In genomic region chr3:43024183-43024865, GRCh38 we compare ENCODE assay signal across 10 cellular contexts. TPM values are rescaled to one million over a fixed set of nuclear protein-coding genes. Genes with fewer than 3 reads are reported as not detected.
DNase-seq lines count a peak whose midpoint lies in the region; ATAC-seq and TF ChIP-seq lines count a peak whose summit lies in the region.
"Had no signal": no experiment of that assay in that cellular context is flagged by ENCODE, and none has a peak within 500 bp of the region (broad histone marks: within the 10 kb centered on the region; RNA-seq: fewer than 3 reads in every experiment).

No MANE protein-coding gene starts in this region.

- DNase-seq in cardiac septum (ENCODE audit: low spot score): peak; percentile 36
- DNase-seq in right cardiac atrium: no peak
- peak; percentile 23 to 27 for DNase-seq in activated CD4-positive, alpha-beta T cell treated with anti-CD3 and anti-CD28 coated beads for 4 hours
- DNase-seq in type B pancreatic cell (ENCODE audit: extremely low spot score, unreplicated experiment): peak; percentile 15
- no peak for DNase-seq in HEK293T (ENCODE audit: extremely low spot score)
- no peak for DNase-seq in NCI-H1436 (lab: John Stamatoyannopoulos, UW)
- no peak for DNase-seq in HT-29 (ENCODE audit: low spot score)
- DNase-seq: SW 1271 had no signal

- H3K4me3 ChIP-seq in right cardiac atrium (ENCODE audit: low read length): no peak overlapping the region

- H3K4me3 Mint-ChIP-seq in dendritic cell treated with granulocyte-macrophage colony-stimulating factor and Interleukin-4, amounts not matched to agents 40 ng/mL and 50 ng/mL, for 4 days: no peak overlapping the region
- H3K4me3 Mint-ChIP-seq in type B pancreatic cell: no peak overlapping the region

- H3K4me1 Mint-ChIP-seq in dendritic cell treated with granulocyte-macrophage colony-stimulating factor and Interleukin-4, amounts not matched to agents 40 ng/mL and 50 ng/mL, for 4 days (ENCODE audit: low read depth): peaks cover 18% of the 10 kb centered on the region
- H3K4me1 Mint-ChIP-seq in type B pancreatic cell (ENCODE audit: unreplicated experiment): peaks cover 2% of the 10 kb centered on the region

- no peak for ATAC-seq in right cardiac atrium
- ATAC-seq: sciatic nerve had no signal

- H3K36me3 Mint-ChIP-seq in dendritic cell treated with granulocyte-macrophage colony-stimulating factor and Interleukin-4, amounts not matched to agents 40 ng/mL and 50 ng/mL, for 4 days (ENCODE audit: low read depth): peaks cover 8% of the 10 kb centered on the region
- H3K36me3 Mint-ChIP-seq in type B pancreatic cell: no peaks in the 10 kb centered on the region

- H3K27me3 ChIP-seq in right cardiac atrium (ENCODE audit: control insufficient read depth, insufficient read depth): no peaks in the 10 kb centered on the region

- CTCF ChIA-PET in HEK293T (lab: Yijun Ruan, JAX): no interaction called here

- no peaks in the 10 kb centered on the region for H3K9me3 Mint-ChIP-seq in dendritic cell treated with granulocyte-macrophage colony-stimulating factor and Interleukin-4, amounts not matched to agents 40 ng/mL and 50 ng/mL, for 4 days
- H3K9me3 Mint-ChIP-seq in type B pancreatic cell: no peaks in the 10 kb centered on the region

- no peak for TF ChIP-seq CTCF in type B pancreatic cell (conservative IDR thresholded peaks at IDR 0.05)

- no peaks in the 10 kb centered on the region for H3K4me1 ChIP-seq in right cardiac atrium (ENCODE audit: control insufficient read depth, insufficient read depth, low read length)

- H3K27ac ChIP-seq in right cardiac atrium (ENCODE audit: low read length): no peak overlapping the region

- H3K27me3 Mint-ChIP-seq in dendritic cell treated with granulocyte-macrophage colony-stimulating factor and Interleukin-4, amounts not matched to agents 40 ng/mL and 50 ng/mL, for 4 days: no peaks in the 10 kb centered on the region
- peaks cover 6% of the 10 kb centered on the region for H3K27me3 Mint-ChIP-seq in type B pancreatic cell

- intact Hi-C loops in cardiac septum (cut with DNase I) (no loop called here), right cardiac atrium (cut with DNase I) (no loop called here)
- intact Hi-C loops in dendritic cell treated with granulocyte-macrophage colony-stimulating factor and Interleukin-4, amounts not matched to agents 40 ng/mL and 50 ng/mL, for 4 days (cut with micrococcal nuclease): no loop called here

- POLR2A ChIA-PET in HEK293T (lab: Yijun Ruan, JAX): no interaction called here

- H3K27ac Mint-ChIP-seq in dendritic cell treated with granulocyte-macrophage colony-stimulating factor and Interleukin-4, amounts not matched to agents 40 ng/mL and 50 ng/mL, for 4 days: peak overlapping the region; percentile 11
- no peak overlapping the region for H3K27ac Mint-ChIP-seq in type B pancreatic cell

- WGBS in right cardiac atrium: 58% methylated on average over 6 of the region's 6 CpGs

- H3K9me3 ChIP-seq in right cardiac atrium (ENCODE audit: control insufficient read depth, low read length): no peaks in the 10 kb centered on the region

TF ChIP-seq in HEK293T, 16 proteins besides CTCF, POLR2A, EP300 and RAD21:
- TF ChIP-seq PKNOX1 (IDR thresholded peaks at IDR 0.05) (no peak), FOXM1 (IDR thresholded peaks at IDR 0.05; ENCODE audit: borderline replicate concordance) (no peak), ARNT (IDR thresholded peaks at IDR 0.05) (no peak), L3MBTL2 (conservative IDR thresholded peaks at IDR 0.05) (no peak), ZNF384 (IDR thresholded peaks at IDR 0.05) (no peak), FOXK2 (IDR thresholded peaks at IDR 0.05) (no peak), TARDBP (IDR thresholded peaks at IDR 0.05) (no peak), CTBP1 (IDR thresholded peaks at IDR 0.05; ENCODE audit: borderline replicate concordance) (no peak), HDGF (IDR thresholded peaks at IDR 0.05; ENCODE audit: borderline replicate concordance) (no peak), NFRKB (IDR thresholded peaks at IDR 0.05) (no peak), SP1 (IDR thresholded peaks at IDR 0.05) (no peak), SUZ12 (IDR thresholded peaks at IDR 0.05) (no peak), ELF4 (IDR thresholded peaks at IDR 0.05) (no peak), FOXA1 (IDR thresholded peaks at IDR 0.05) (no peak), BHLHE40 (IDR thresholded peaks at IDR 0.05; ENCODE audit: borderline replicate concordance) (no peak), LEF1 (IDR thresholded peaks at IDR 0.05; ENCODE audit: borderline replicate concordance) (no peak)

RNA-seq across cellular contexts. Expression of gene GASK1A, which starts 45.2 kb away (rescaled TPM):
- total RNA-seq in cardiac septum: 0.16 TPM
- 1 to 10 TPM; 2.4 to 5.7 (median 4.0) TPM for total RNA-seq in right cardiac atrium
- 1.5 TPM for polyA plus RNA-seq in right cardiac atrium
- 0.36 and 0.89 TPM in 2 replicates for total RNA-seq in type B pancreatic cell (ENCODE audit: low replicate concordance)
- total RNA-seq in HT-29 (2014; rRNA removed; shearing (Covaris generic)): 0.18 TPM in 1 of 2 replicates, not detected in the other

Comparison
In these comparisons a context has a peak if more than half of its experiments do, and no peak if none do; other contexts are left out.
1. DNase-seq: peak in cardiac septum (single experiment), activated CD4-positive, alpha-beta T cell treated with anti-CD3 and anti-CD28 coated beads for 4 hours (2 of 2) and type B pancreatic cell (single experiment); none in right cardiac atrium (0 of 3), HEK293T (single experiment), NCI-H1436 (single experiment) and HT-29 (single experiment).